Comparison of ENCODE assay signal across 33 cellular contexts in genomic region chr10:24791129-24791733, GRCh38.
DNase-seq lines count a peak whose midpoint lies in the region; ATAC-seq, FAIRE-seq and TF ChIP-seq lines count a peak whose summit lies in the region.
"Had no signal": no experiment of that assay in that cellular context is flagged by ENCODE, and none has a peak within 500 bp of the region (broad histone marks: within the 10 kb centered on the region; RNA-seq: fewer than 3 reads in every experiment).

No MANE protein-coding gene starts in this region.

- H3K36me3 ChIP-seq in K562 (ENCODE audit: control insufficient read depth, insufficient read depth, low read length) (no peaks in the 10 kb centered on the region), neural cell (ENCODE audit: insufficient read depth, low read length) (no peaks in the 10 kb centered on the region), gastrocnemius medialis (no peaks in the 10 kb centered on the region), body of pancreas (replicated peaks in 1 of 2; ENCODE audit: insufficient read depth in 1 of 2, low read depth in 2 of 2) (no peaks in the 10 kb centered on the region)
- H3K36me3 ChIP-seq: left ventricle myocardium inferior, stomach, tibial nerve had no signal

- WGBS in K562 (ENCODE audit: insufficient coverage, low coverage, missing lambda C conversion rate) = 21% methylated on average over 7 of the region's 7 CpGs
- 64 to 82% methylated on average over 7 of the region's 7 CpGs for WGBS in body of pancreas, 2 donors

- H3K27ac ChIP-seq in K562 (ENCODE audit: extremely low read depth, low read depth, low read length) (no peak overlapping the region), neural cell (ENCODE audit: low read length) (peak overlapping the region; percentile 75), gastrocnemius medialis (no peak overlapping the region), body of pancreas (no peak overlapping the region)
- H3K27ac ChIP-seq: C4-2B, foreskin keratinocyte, hepatocyte, left ventricle myocardium inferior, RWPE1, skin epidermis, stomach, tibial nerve had no signal

- intact Hi-C loops in K562 (cut with micrococcal nuclease) (loop anchor here (10.0 kb wide), 1 partner anchor 146 kb away; no protein-coding TSS in a partner anchor), gastrocnemius medialis (cut with DNase I; ENCODE audit: low total_unique reads) (no loop called here), body of pancreas (cut with DNase I) (no loop called here)

- no peak for FAIRE-seq in K562 (lab: Jason Lieb, UNC)
- FAIRE-seq: colon, TTC549 had no signal

- DNase-seq in AML-193 (lab: John Stamatoyannopoulos, UW) = peak; percentile 37 to 58
- DNase-seq in M059J (ENCODE audit: low read depth) = peak; percentile 9
- no peak for DNase-seq in K562 (ENCODE audit: extremely low read depth in 1 of 4, low spot score in 3 of 4)
- DNase-seq in foreskin melanocyte = no peak
- no peak for DNase-seq in gastrocnemius medialis
- no peak for DNase-seq in body of pancreas
- DNase-seq: activated CD4-positive, alpha-beta T cell treated with anti-CD3 and anti-CD28 coated beads for 36 hours; activated naive CD4-positive, alpha-beta T cell; activated T-cell treated with anti-CD3 and anti-CD28 coated beads, Interleukin-2, amount 50 U/mL, for 4 hours; DMS79; effector memory CD4-positive, alpha-beta T cell; erythroblast; foreskin keratinocyte; GF-D8; H9; immature natural killer cell; left ventricle myocardium inferior; naive B cell; NCI-H1105; NCI-H2081; NCI-H226; NCI-H774; stimulated activated CD4-positive, alpha-beta T cell treated with anti-CD3 and anti-CD28 coated beads, Interleukin-1b, Interleukin-23, amount 100 ng/mL, for 48 hours; stimulated activated CD8-positive, alpha-beta memory T cell treated with anti-CD3 and anti-CD28 coated beads, Interleukin-4, amount 100 ng/mL, for 48 hours; stomach had no signal

- POLR2A ChIA-PET in K562 (lab: Yijun Ruan, JAX) = no interaction called here

- no peaks in the 10 kb centered on the region for H3K9me2 ChIP-seq in neural cell (ENCODE audit: insufficient read depth, low read length)

- no peak; the same call in 2 of the 3 replicates for ATAC-seq in K562
- no peak for ATAC-seq in gastrocnemius medialis
- no peak for ATAC-seq in body of pancreas
- ATAC-seq: activated CD4-positive, alpha-beta T cell treated with anti-CD3 and anti-CD28 coated beads for 36 hours; activated T-cell treated with anti-CD3 and anti-CD28 coated beads, Interleukin-2, amount 50 U/mL, for 4 hours; foreskin keratinocyte had no signal

- TF ChIP-seq CTCF in K562 (IDR thresholded peaks at IDR 0.05 in 2 of 3, conservative IDR thresholded peaks at IDR 0.05 in 1 of 3; ENCODE audit: insufficient read depth in 2 of 3, low read depth in 1 of 3, low read length in 3 of 3) (no peak), neural cell (IDR thresholded peaks at IDR 0.05; ENCODE audit: poor library complexity, severe bottlenecking) (no peak), gastrocnemius medialis (IDR thresholded peaks at IDR 0.05 in 4 of 5, conservative IDR thresholded peaks at IDR 0.05 in 1 of 5) (no peak), body of pancreas (IDR thresholded peaks at IDR 0.05) (no peak)

- H2AFZ ChIP-seq in K562 (ENCODE audit: low read depth, low read length) (peak overlapping the region; percentile 71), neural cell (ENCODE audit: low read depth, low read length) (peak overlapping the region; percentile 27)
- H2AFZ ChIP-seq: hepatocyte had no signal

- H3K4me1 ChIP-seq in K562 (replicated peaks in 1 of 2; ENCODE audit: control insufficient read depth in 2 of 2, insufficient read depth in 2 of 2, low read length in 2 of 2) = peaks cover 0 to 7% of the 10 kb centered on the region in 2 experiments; a peak in 2 of 5 replicates
- H3K4me1 ChIP-seq in gastrocnemius medialis = no peaks in the 10 kb centered on the region
- no peaks in the 10 kb centered on the region for H3K4me1 ChIP-seq in body of pancreas
- H3K4me1 ChIP-seq: foreskin keratinocyte, left ventricle myocardium inferior, stomach, tibial nerve had no signal

- H3K27me3 ChIP-seq in K562 (ENCODE audit: control insufficient read depth in 2 of 2, insufficient read depth in 2 of 2, low read length in 2 of 2) (no peaks in the 10 kb centered on the region), neural cell (ENCODE audit: insufficient read depth, low read depth, low read length) (no peaks in the 10 kb centered on the region), gastrocnemius medialis (no peaks in the 10 kb centered on the region), body of pancreas (no peaks in the 10 kb centered on the region)
- H3K27me3 ChIP-seq: foreskin keratinocyte, hepatocyte, stomach, tibial nerve had no signal

- H3K9ac ChIP-seq in K562 (ENCODE audit: insufficient read depth in 1 of 2, low read depth in 2 of 2, low read length in 2 of 2) (no peak overlapping the region; a peak in 1 of 4 replicates), neural cell (ENCODE audit: low read length) (peak overlapping the region; percentile 53)

- H3K4me3 ChIP-seq in K562 (no peak overlapping the region), neural cell (ENCODE audit: low read length) (no peak overlapping the region), gastrocnemius medialis (no peak overlapping the region), body of pancreas (no peak overlapping the region)
- H3K4me3 ChIP-seq: hepatocyte, left ventricle myocardium inferior, skin epidermis, stomach, tibial nerve had no signal

- TF ChIP-seq EP300 in K562 (IDR thresholded peaks at IDR 0.05; ENCODE audit: low read length) (no peak), neural cell (conservative IDR thresholded peaks at IDR 0.05; ENCODE audit: poor library complexity, severe bottlenecking) (no peak)

- no peaks in the 10 kb centered on the region for H4K20me1 ChIP-seq in K562 (replicated peaks; ENCODE audit: control insufficient read depth, insufficient read depth, low read length)
- no peaks in the 10 kb centered on the region for H4K20me1 ChIP-seq in neural cell (ENCODE audit: insufficient read depth)

- no peak for TF ChIP-seq RAD21 in K562 (CRISPR knock-in tag; conservative IDR thresholded peaks at IDR 0.05 in 1 of 2, IDR thresholded peaks at IDR 0.05 in 1 of 2)
- no peak for TF ChIP-seq RAD21 in neural cell (conservative IDR thresholded peaks at IDR 0.05)

- no peaks in the 10 kb centered on the region for H3K9me1 ChIP-seq in K562 (ENCODE audit: control insufficient read depth, insufficient read depth, low read length)

- H3K4me2 ChIP-seq in K562 (ENCODE audit: insufficient read depth, low read length) (peak overlapping the region; percentile 32; the same call in 1 of the 2 replicates), neural cell (ENCODE audit: low read length) (peak overlapping the region; percentile 5)
- H3K4me2 ChIP-seq: hepatocyte had no signal

- no peaks in the 10 kb centered on the region for H3F3A ChIP-seq in neural cell (ENCODE audit: insufficient read depth, low read length, poor library complexity, severe bottlenecking)

- H3K9me3 ChIP-seq in K562 (replicated peaks; ENCODE audit: control insufficient read depth, insufficient read depth, low read depth, low read length) (no peaks in the 10 kb centered on the region), neural cell (ENCODE audit: low read length) (no peaks in the 10 kb centered on the region), gastrocnemius medialis (no peaks in the 10 kb centered on the region), body of pancreas (no peaks in the 10 kb centered on the region)
- H3K9me3 ChIP-seq: left ventricle myocardium inferior, stomach, tibial nerve had no signal

- no TSS peak for BruUV-seq in K562 (replicated peaks; lab: Mats Ljungman, UMichigan)

- in situ Hi-C loops in K562 (cut with MboI) (no loop called here), gastrocnemius medialis (cut with MboI; ENCODE audit: low sequenced_read_pairs in 4 of 4) (no loop called here)

- CTCF ChIA-PET in K562 (lab: Yijun Ruan, JAX; ENCODE audit: low intra/inter-chr PET ratio) = no interaction called here

- TF ChIP-seq POLR2A in K562 (conservative IDR thresholded peaks at IDR 0.05) (no peak), gastrocnemius medialis (IDR thresholded peaks at IDR 0.05) (no peak), body of pancreas (IDR thresholded peaks at IDR 0.05) (no peak)

- H3K79me2 ChIP-seq in K562 (ENCODE audit: control insufficient read depth, insufficient read depth, low read length) = no peaks in the 10 kb centered on the region
- no peaks in the 10 kb centered on the region for H3K79me2 ChIP-seq in neural cell (replicated peaks; ENCODE audit: insufficient read depth, low read length)
- H3K79me2 ChIP-seq: hepatocyte had no signal

TF ChIP-seq in K562, 482 proteins besides CTCF, POLR2A, EP300 and RAD21 (continues in another document):
- TF ChIP-seq ZBTB34 (CRISPR knock-in tag; IDR thresholded peaks at IDR 0.05) (no peak), TAF1 (IDR thresholded peaks at IDR 0.05; ENCODE audit: control insufficient read depth, extremely low read depth, insufficient read depth, low read length, severe bottlenecking) (no peak), CHD1 (IDR thresholded peaks at IDR 0.05; ENCODE audit: low read length) (no peak)

TF ChIP-seq in neural cell, 6 proteins besides CTCF, POLR2A, EP300 and RAD21 (continues in another document):
- TF ChIP-seq REST (IDR thresholded peaks at IDR 0.05; ENCODE audit: borderline replicate concordance) = no peak
- TF ChIP-seq MXI1 (conservative IDR thresholded peaks at IDR 0.05; ENCODE audit: poor library complexity, severe bottlenecking) = no peak
- TF ChIP-seq POLR2AphosphoS5 (IDR thresholded peaks at IDR 0.05) = no peak

Comparison
In these comparisons a context has a peak if more than half of its experiments do, and no peak if none do; other contexts are left out.
1. DNase-seq: peak in AML-193 (2 of 2) and M059J (single experiment); none in K562 (0 of 4), foreskin melanocyte (single experiment), gastrocnemius medialis (0 of 2) and body of pancreas (0 of 4).